ENCODE assay signal across 23 cellular contexts in the genomic region with DNA sequence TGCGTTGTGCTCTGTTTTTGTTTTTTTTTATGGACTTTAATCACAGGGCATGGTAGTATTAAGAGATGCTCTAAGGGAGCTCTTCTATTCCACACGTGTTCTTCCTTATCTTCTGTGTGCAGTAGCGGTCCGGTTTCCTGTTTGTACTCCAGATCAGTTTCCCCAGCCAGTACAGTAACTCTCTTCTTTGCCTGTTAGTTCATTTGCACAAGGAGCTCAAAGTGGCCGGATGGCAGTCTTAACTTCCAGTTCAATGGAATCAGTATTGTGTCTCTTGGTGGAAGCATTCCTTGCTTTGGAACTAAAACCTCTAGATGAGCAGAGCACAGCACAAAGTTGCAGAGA.
A peak's percentile ranks its signal among the peaks of the same experiment; 100 is the strongest.
DNase-seq lines count a peak whose midpoint lies in the region; ATAC-seq and TF ChIP-seq lines count a peak whose summit lies in the region.
"Had no signal": no experiment of that assay in that cellular context is flagged by ENCODE, and none has a peak within 500 bp of the region (broad histone marks: within the 10 kb centered on the region; RNA-seq: fewer than 3 reads in every experiment).

No MANE protein-coding gene starts in this region.

- no peaks in the 10 kb centered on the region for H3K27me3 ChIP-seq in naive thymus-derived CD4-positive, alpha-beta T cell (ENCODE audit: control insufficient read depth in 2 of 2, insufficient read depth in 2 of 2, low read length in 2 of 2)
- H3K27me3 ChIP-seq: neural progenitor cell, sigmoid colon, stomach, tibial artery had no signal

- no peaks in the 10 kb centered on the region for H3K9me3 ChIP-seq in naive thymus-derived CD4-positive, alpha-beta T cell (ENCODE audit: control insufficient read depth in 2 of 3, low read length in 3 of 3)
- H3K9me3 ChIP-seq: mucosa of descending colon, sigmoid colon, stomach, tibial artery had no signal

- TF ChIP-seq CTCF in endothelial cell (IDR thresholded peaks at IDR 0.05; ENCODE audit: unreplicated experiment), result no peak

- no peak overlapping the region for H3K4me3 ChIP-seq in naive thymus-derived CD4-positive, alpha-beta T cell (ENCODE audit: low read length)
- H3K4me3 ChIP-seq: GM23338, mucosa of descending colon, neural progenitor cell, sigmoid colon, stomach, tibial artery had no signal

- H3K4me1 ChIP-seq in naive thymus-derived CD4-positive, alpha-beta T cell (ENCODE audit: control insufficient read depth in 2 of 2, insufficient read depth in 2 of 2, low read length in 2 of 2), result peaks cover 0 to 6% of the 10 kb centered on the region in 2 donors
- H3K4me1 ChIP-seq: neural progenitor cell, sigmoid colon had no signal

- CTCF ChIA-PET in T-cell (lab: Charles Lee), result interaction anchor here in 1 of 2 donors (0.9 kb wide), 1 partner anchor 41 kb away, joined by 5 read pairs; no protein-coding TSS in a partner anchor
- CTCF ChIA-PET in naive thymus-derived CD4-positive, alpha-beta T cell (lab: Charles Lee), result interaction anchor here (1.3 kb wide), 1 partner anchor 241 kb away, joined by 3 read pairs; no protein-coding TSS in a partner anchor

- peak overlapping the region; percentile 2 to 12 for H3K27ac Mint-ChIP-seq in T-cell
- H3K27ac Mint-ChIP-seq in endothelial cell (ENCODE audit: unreplicated experiment), result peak overlapping the region; percentile 44
- H3K27ac Mint-ChIP-seq in naive thymus-derived CD4-positive, alpha-beta T cell, result peak overlapping the region in 1 of 9 donors; percentile 49
- H3K27ac Mint-ChIP-seq: activated CD8-positive, alpha-beta T cell treated with anti-CD3 and anti-CD28 coated beads for 36 hours; activated naive CD8-positive, alpha-beta T cell treated with anti-CD3 and anti-CD28 coated beads, Interleukin-2, amount 50 U/mL, for 24 hours; GM23338; HFFc6; neural progenitor cell had no signal

- no peak for ATAC-seq in T-cell (replicated peaks in 1 of 4)
- no peak for ATAC-seq in naive thymus-derived CD4-positive, alpha-beta T cell
- ATAC-seq: activated CD8-positive, alpha-beta T cell treated with anti-CD3 and anti-CD28 coated beads for 36 hours; activated naive CD8-positive, alpha-beta T cell treated with anti-CD3 and anti-CD28 coated beads, Interleukin-2, amount 50 U/mL, for 24 hours; GM23338; left ventricle myocardium superior had no signal

- H3K36me3 Mint-ChIP-seq in T-cell (no peaks in the 10 kb centered on the region), endothelial cell (ENCODE audit: low read depth, unreplicated experiment) (no peaks in the 10 kb centered on the region)
- H3K36me3 Mint-ChIP-seq in naive thymus-derived CD4-positive, alpha-beta T cell, result peaks cover 0 to 8% (median 0%) of the 10 kb centered on the region in 5 donors
- H3K36me3 Mint-ChIP-seq: CD4-positive, alpha-beta memory T cell; neural progenitor cell had no signal

- intact Hi-C loops in naive thymus-derived CD4-positive, alpha-beta T cell (cut with micrococcal nuclease), result loop anchor here in 1 of 2 donors (2.0 kb wide), 1 partner anchor 24 kb away; no protein-coding TSS in a partner anchor

- H3K4me3 Mint-ChIP-seq in T-cell (no peak overlapping the region), endothelial cell (ENCODE audit: unreplicated experiment) (no peak overlapping the region)
- H3K4me3 Mint-ChIP-seq in naive thymus-derived CD4-positive, alpha-beta T cell, result peak overlapping the region in 6 of 10 donors; percentile 9 to 37 (median 27)
- H3K4me3 Mint-ChIP-seq: activated CD8-positive, alpha-beta T cell treated with anti-CD3 and anti-CD28 coated beads for 36 hours; activated naive CD8-positive, alpha-beta T cell treated with anti-CD3 and anti-CD28 coated beads, Interleukin-2, amount 50 U/mL, for 24 hours; GM23338; HFFc6; neural progenitor cell had no signal

- H3K27me3 Mint-ChIP-seq in T-cell (no peaks in the 10 kb centered on the region), endothelial cell (ENCODE audit: unreplicated experiment) (no peaks in the 10 kb centered on the region)
- no peaks in the 10 kb centered on the region for H3K27me3 Mint-ChIP-seq in naive thymus-derived CD4-positive, alpha-beta T cell
- H3K27me3 Mint-ChIP-seq: activated CD8-positive, alpha-beta T cell treated with anti-CD3 and anti-CD28 coated beads for 36 hours; activated naive CD8-positive, alpha-beta T cell treated with anti-CD3 and anti-CD28 coated beads, Interleukin-2, amount 50 U/mL, for 24 hours; CD4-positive, alpha-beta memory T cell had no signal

- DNase-seq in KBM-7 (peak; percentile 85), T-cell (no peak), endothelial cell (ENCODE audit: low spot score) (peak; percentile 49), NCI-H2081 treated with DMSO at 0.1 percent for 48 hours (lab: John Stamatoyannopoulos, UW) (no peak), mucosa of gallbladder (ENCODE audit: low spot score) (no peak)
- no peak for DNase-seq in naive thymus-derived CD4-positive, alpha-beta T cell
- no peak for DNase-seq in stimulated activated CD4-positive, alpha-beta T cell treated with anti-CD3 and anti-CD28 coated beads, Interleukin-15, amount 100 ng/mL, for 24 hours
- DNase-seq: activated CD4-positive, CD25-positive, alpha-beta regulatory T cell; activated CD8-positive, alpha-beta T cell treated with anti-CD3 and anti-CD28 coated beads for 36 hours; activated effector memory CD4-positive, alpha-beta T cell treated with anti-CD3 and anti-CD28 coated beads, Interleukin-2, amount 50 U/mL, for 16 hours; activated naive CD8-positive, alpha-beta T cell treated with anti-CD3 and anti-CD28 coated beads, Interleukin-2, amount 50 U/mL, for 24 hours; CD4-positive, alpha-beta memory T cell; DMS153; foreskin fibroblast; HFFc6; left ventricle myocardium superior; mucosa of descending colon; NCI-H524 treated with DMSO at 0.1 percent for 48 hours; sigmoid colon; stomach; tibial artery had no signal

- POLR2A ChIA-PET in T-cell (lab: Charles Lee), result no interaction called here
- POLR2A ChIA-PET in naive thymus-derived CD4-positive, alpha-beta T cell (lab: Charles Lee), result interaction anchor here (0.5 to 1.9 kb wide), 7 partner anchors 11 to 207 kb away, joined by 3 to 8 read pairs (median 4); no protein-coding TSS in a partner anchor

- H3K9me3 Mint-ChIP-seq in T-cell, result peaks cover 2 to 7% (median 6%) of the 10 kb centered on the region in 3 donors
- H3K9me3 Mint-ChIP-seq in endothelial cell (ENCODE audit: unreplicated experiment), result no peaks in the 10 kb centered on the region
- peaks cover 0 to 16% (median 3%) of the 10 kb centered on the region in 11 donors for H3K9me3 Mint-ChIP-seq in naive thymus-derived CD4-positive, alpha-beta T cell
- H3K9me3 Mint-ChIP-seq: activated naive CD8-positive, alpha-beta T cell treated with anti-CD3 and anti-CD28 coated beads, Interleukin-2, amount 50 U/mL, for 24 hours; GM23338; HFFc6 had no signal

- H3K4me1 Mint-ChIP-seq in T-cell (peaks cover 8 to 17% (median 12%) of the 10 kb centered on the region in 3 donors), endothelial cell (ENCODE audit: unreplicated experiment) (peaks cover 22% of the 10 kb centered on the region)
- peaks cover 10 to 20% (median 14%) of the 10 kb centered on the region in 7 donors for H3K4me1 Mint-ChIP-seq in naive thymus-derived CD4-positive, alpha-beta T cell
- H3K4me1 Mint-ChIP-seq: GM23338, neural progenitor cell had no signal

- in situ Hi-C loops in KBM-7 (cut with MboI; ENCODE audit: low pct_unique_long_range_greater_than_20kb, low sequenced_read_pairs), result loop anchor here (25.0 kb wide), 1 partner anchor 661 kb away; no protein-coding TSS in a partner anchor

- H3K27ac ChIP-seq in naive thymus-derived CD4-positive, alpha-beta T cell (ENCODE audit: low read depth, low read length), result no peak overlapping the region
- H3K27ac ChIP-seq: neural progenitor cell, sigmoid colon, stomach, tibial artery had no signal

- H3K36me3 ChIP-seq in naive thymus-derived CD4-positive, alpha-beta T cell (ENCODE audit: control insufficient read depth in 2 of 3, insufficient read depth in 3 of 3, low read length in 3 of 3), result no peaks in the 10 kb centered on the region
- H3K36me3 ChIP-seq: neural progenitor cell, sigmoid colon, stomach, tibial artery had no signal

Comparison
In these comparisons a context has a peak if more than half of its experiments do, and no peak if none do; other contexts are left out.
1. DNase-seq: peak in KBM-7 (single experiment) and endothelial cell (single experiment); none in T-cell (0 of 34), naive thymus-derived CD4-positive, alpha-beta T cell (0 of 9), stimulated activated CD4-positive, alpha-beta T cell treated with anti-CD3 and anti-CD28 coated beads, Interleukin-15, amount 100 ng/mL, for 24 hours (single experiment), NCI-H2081 treated with DMSO at 0.1 percent for 48 hours (single experiment) and mucosa of gallbladder (single experiment).
2. H3K4me3 Mint-ChIP-seq: peak in naive thymus-derived CD4-positive, alpha-beta T cell (6 of 10); none in T-cell (0 of 3) and endothelial cell (single experiment).